22 cellular contexts compared by ENCODE assay signal in genomic region chr15:48498828-48499227, GRCh38.
"Had no signal": no experiment of that assay in that cellular context is flagged by ENCODE, and none has a peak within 500 bp of the region (broad histone marks: within the 10 kb centered on the region; RNA-seq: fewer than 3 reads in every experiment).

No MANE protein-coding gene starts in this region.

- H3K4me1 Mint-ChIP-seq: naive B cell; stimulated activated naive B cell treated with anti-CD40 and anti-IgM and Interleukin-4, amounts not matched to agents 10 μg/mL and 1 μg/mL and 100 μg/mL, for 72 hours; stimulated activated naive CD8-positive, alpha-beta T cell treated with anti-CD3 and anti-CD28 coated beads, Interleukin-15, amount 100 ng/mL, for 72 hours had no signal

- H3K27me3 ChIP-seq: dorsolateral prefrontal cortex, hepatocyte, spleen, transverse colon had no signal

- H3K9me3 ChIP-seq: psoas muscle, spleen, thoracic aorta, transverse colon had no signal

- DNase-seq: dorsolateral prefrontal cortex; effector CD8-positive, alpha-beta T cell; foreskin melanocyte; head of caudate nucleus; mesendoderm; naive B cell; occipital lobe; psoas muscle; retina; spleen; stimulated activated CD4-positive, alpha-beta T cell treated with anti-CD3 and anti-CD28 coated beads, Interleukin-15, amount 100 ng/mL, for 24 hours; stimulated activated CD4-positive, alpha-beta T cell treated with anti-CD3 and anti-CD28 coated beads, Interleukin-1b, Interleukin-23, amount 100 ng/mL, for 48 hours; stimulated activated CD4-positive, alpha-beta T cell treated with anti-CD3 and anti-CD28 coated beads, Interleukin-4, amount 100 ng/mL, for 24 hours; stimulated activated naive B cell treated with anti-CD40 and anti-IgM and Interleukin-4, amounts not matched to agents 10 μg/mL and 1 μg/mL and 100 μg/mL, for 72 hours; stimulated activated naive CD8-positive, alpha-beta T cell treated with anti-CD3 and anti-CD28 coated beads, Interleukin-15, amount 100 ng/mL, for 72 hours; transverse colon had no signal

- H3K9ac ChIP-seq: parathyroid adenoma had no signal

- H3K36me3 ChIP-seq: transverse colon had no signal

- H3K4me1 ChIP-seq: parathyroid adenoma, psoas muscle, spleen, transverse colon had no signal

- H3K27ac ChIP-seq: coronary artery, dorsolateral prefrontal cortex, hepatocyte, parathyroid adenoma, psoas muscle, spleen, thoracic aorta, transverse colon had no signal

- H3K27ac Mint-ChIP-seq: naive B cell; nephron; stimulated activated naive B cell treated with anti-CD40 and anti-IgM and Interleukin-4, amounts not matched to agents 10 μg/mL and 1 μg/mL and 100 μg/mL, for 72 hours; stimulated activated naive CD8-positive, alpha-beta T cell treated with anti-CD3 and anti-CD28 coated beads, Interleukin-15, amount 100 ng/mL, for 72 hours had no signal

- H3K4me3 ChIP-seq: coronary artery, dorsolateral prefrontal cortex, hepatocyte, psoas muscle, spleen, thoracic aorta, transverse colon had no signal

- ATAC-seq: psoas muscle; sciatic nerve; stimulated activated naive B cell treated with anti-CD40 and anti-IgM and Interleukin-4, amounts not matched to agents 10 μg/mL and 1 μg/mL and 100 μg/mL, for 72 hours; stimulated activated naive CD8-positive, alpha-beta T cell treated with anti-CD3 and anti-CD28 coated beads, Interleukin-15, amount 100 ng/mL, for 72 hours had no signal

- H3K27me3 Mint-ChIP-seq: naive B cell; stimulated activated naive B cell treated with anti-CD40 and anti-IgM and Interleukin-4, amounts not matched to agents 10 μg/mL and 1 μg/mL and 100 μg/mL, for 72 hours; stimulated activated naive CD8-positive, alpha-beta T cell treated with anti-CD3 and anti-CD28 coated beads, Interleukin-15, amount 100 ng/mL, for 72 hours had no signal

- H3K4me2 ChIP-seq: hepatocyte had no signal

- H3K9me3 Mint-ChIP-seq: naive B cell; nephron; stimulated activated naive B cell treated with anti-CD40 and anti-IgM and Interleukin-4, amounts not matched to agents 10 μg/mL and 1 μg/mL and 100 μg/mL, for 72 hours; stimulated activated naive CD8-positive, alpha-beta T cell treated with anti-CD3 and anti-CD28 coated beads, Interleukin-15, amount 100 ng/mL, for 72 hours had no signal

- H3K36me3 Mint-ChIP-seq: naive B cell; stimulated activated naive B cell treated with anti-CD40 and anti-IgM and Interleukin-4, amounts not matched to agents 10 μg/mL and 1 μg/mL and 100 μg/mL, for 72 hours had no signal

- H3K4me3 Mint-ChIP-seq: naive B cell; nephron; stimulated activated naive B cell treated with anti-CD40 and anti-IgM and Interleukin-4, amounts not matched to agents 10 μg/mL and 1 μg/mL and 100 μg/mL, for 72 hours; stimulated activated naive CD8-positive, alpha-beta T cell treated with anti-CD3 and anti-CD28 coated beads, Interleukin-15, amount 100 ng/mL, for 72 hours had no signal

- H3K79me2 ChIP-seq: hepatocyte, parathyroid adenoma had no signal

- H2AFZ ChIP-seq: hepatocyte, parathyroid adenoma had no signal
